8 cellular contexts compared by ENCODE assay signal in the genomic region with DNA sequence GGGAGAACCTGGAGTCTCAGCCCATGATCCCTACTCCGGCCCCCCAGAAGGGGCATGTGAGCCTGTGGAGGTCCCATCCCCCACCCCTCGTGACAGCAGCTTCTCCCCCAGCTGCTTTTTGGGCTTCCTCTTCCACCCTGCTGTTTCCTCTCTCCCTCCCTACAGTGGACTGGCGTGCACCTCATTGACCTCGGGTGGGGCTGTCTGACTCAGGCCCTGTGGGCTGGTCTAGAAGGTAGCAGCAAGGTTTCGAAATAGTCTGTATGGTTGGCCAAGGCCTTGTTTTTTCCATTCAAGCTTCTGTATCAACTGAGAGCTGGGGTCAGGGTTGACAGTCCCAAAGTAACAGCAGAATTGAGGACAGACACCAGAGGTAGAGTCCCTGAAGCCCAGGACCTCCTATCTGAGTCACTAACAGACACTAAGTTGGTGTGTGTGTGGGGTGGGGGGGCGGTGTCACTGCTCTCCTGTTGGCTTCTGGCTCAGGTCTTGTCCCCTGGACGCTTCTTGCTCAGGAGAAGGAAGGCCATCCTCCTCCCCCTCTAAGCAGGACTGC. TPM values are rescaled to one million over a fixed set of nuclear protein-coding genes. Genes with fewer than 3 reads are reported as not detected.
DNase-seq lines count a peak whose midpoint lies in the region; ATAC-seq and TF ChIP-seq lines count a peak whose summit lies in the region.

No MANE protein-coding gene starts in this region.

- H2AFZ ChIP-seq in osteoblast (ENCODE audit: low read length): peak overlapping the region; percentile 18

- H3K4me1 ChIP-seq in esophagus squamous epithelium (peaks cover 31 to 57% (median 32%) of the 10 kb centered on the region in 3 donors), osteoblast (ENCODE audit: insufficient read depth, low read length) (peaks cover 10% of the 10 kb centered on the region)

- H3K4me2 ChIP-seq in osteoblast (ENCODE audit: insufficient read depth, low read length): no peak overlapping the region

- intact Hi-C loops in esophagus squamous epithelium (cut with DNase I): no loop called here

- 35 to 43% methylated on average over 4 to 7 of the region's 7 CpGs for WGBS in esophagus squamous epithelium, 2 donors

- peak in 1 of 4 donors; percentile 11 for TF ChIP-seq POLR2A in esophagus squamous epithelium (IDR thresholded peaks at IDR 0.05)

- H3K27ac ChIP-seq in esophagus squamous epithelium (peak overlapping the region; percentile 74 to 84 (median 82)), osteoblast (ENCODE audit: low read depth, low read length) (no peak overlapping the region)

- H3K27me3 ChIP-seq in esophagus squamous epithelium: no peaks in the 10 kb centered on the region
- no peaks in the 10 kb centered on the region for H3K27me3 ChIP-seq in osteoblast (ENCODE audit: insufficient read depth, low read length)

- H3K9me3 ChIP-seq in esophagus squamous epithelium: no peaks in the 10 kb centered on the region
- no peaks in the 10 kb centered on the region for H3K9me3 ChIP-seq in osteoblast (ENCODE audit: low read depth, low read length)

- H3K4me3 ChIP-seq in esophagus squamous epithelium: no peak overlapping the region
- H3K4me3 ChIP-seq in osteoblast (ENCODE audit: insufficient read depth, low read length): no peak overlapping the region

- peak; percentile 79 for ATAC-seq in GM18907 (IDR thresholded peaks at IDR 0.05; ENCODE audit: unreplicated experiment)
- ATAC-seq in HG03039 (IDR thresholded peaks at IDR 0.05; ENCODE audit: unreplicated experiment): peak; percentile 64

- H3K36me3 ChIP-seq in esophagus squamous epithelium: no peaks in the 10 kb centered on the region
- no peaks in the 10 kb centered on the region for H3K36me3 ChIP-seq in osteoblast (ENCODE audit: insufficient read depth, low read length)

- H3K79me2 ChIP-seq in osteoblast (ENCODE audit: insufficient read depth, low read length): no peaks in the 10 kb centered on the region

- TF ChIP-seq CTCF in esophagus squamous epithelium (IDR thresholded peaks at IDR 0.05) (no peak), osteoblast (IDR thresholded peaks at IDR 0.05; ENCODE audit: extremely low read depth, low read depth, low read length) (no peak)

- DNase-seq in A172 (ENCODE audit: low spot score): peak; percentile 46
- peak; percentile 92 for DNase-seq in RPMI7951 (ENCODE audit: low read depth)
- DNase-seq in esophagus squamous epithelium (lab: John Stamatoyannopoulos, UW): no peak
- peak; percentile 89 for DNase-seq in osteoblast (ENCODE audit: insufficient read length, low spot score, missing footprints)
- DNase-seq in activated effector memory CD4-positive, alpha-beta T cell treated with anti-CD3 and anti-CD28 coated beads, Interleukin-2, amount 50 U/mL, for 16 hours: no peak
- no peak for DNase-seq in activated gamma-delta T cell treated with Interleukin-2 at 50 U/mL for 16 hours

- no peaks in the 10 kb centered on the region for H4K20me1 ChIP-seq in osteoblast (ENCODE audit: insufficient read depth, low read length)

RNA-seq across cellular contexts. Expression of gene SLC37A2, which starts 7.7 kb away (rescaled TPM):
- total RNA-seq in A172 (2014; rRNA removed; shearing (Covaris generic)): 0.26 and 1.4 TPM in 2 replicates
- total RNA-seq in RPMI7951 (2014; rRNA removed; shearing (Covaris generic)): 153 and 174 TPM in 2 replicates
- 10 to 100 TPM; 24.9 to 44.4 (median 29.4) TPM for total RNA-seq in esophagus squamous epithelium
- total RNA-seq in osteoblast: 0.29 and 0.36 TPM in 2 replicates

RNA-seq across cellular contexts. Expression of gene TMEM218, which starts 40.6 kb away (rescaled TPM):
- 25.8 and 30.8 TPM in 2 replicates for total RNA-seq in A172 (2014; rRNA removed; shearing (Covaris generic))
- 37.2 and 38.0 TPM in 2 replicates for total RNA-seq in RPMI7951 (2014; rRNA removed; shearing (Covaris generic))
- total RNA-seq in esophagus squamous epithelium: 10 to 100 TPM in 3 of 4 donors, 1 to 10 TPM in 1; 7.5 to 17.3 (median 13.9) TPM
- total RNA-seq in osteoblast: 22.1 and 30.0 TPM in 2 replicates

Comparison
In these comparisons a context has a peak if more than half of its experiments do, and no peak if none do; other contexts are left out.
1. DNase-seq: peak in A172 (single experiment), RPMI7951 (single experiment) and osteoblast (single experiment); none in esophagus squamous epithelium (single experiment), activated effector memory CD4-positive, alpha-beta T cell treated with anti-CD3 and anti-CD28 coated beads, Interleukin-2, amount 50 U/mL, for 16 hours (single experiment) and activated gamma-delta T cell treated with Interleukin-2 at 50 U/mL for 16 hours (single experiment).
2. RNA of gene SLC37A2, which starts 7.7 kb away (total RNA-seq): 153 to 174 TPM in RPMI7951 and 24.9 to 44.4 TPM in esophagus squamous epithelium; 0.26 to 1.4 TPM in A172 and 0.29 to 0.36 TPM in osteoblast; every median in the first group is over 10 times any median in the second.